11 cellular contexts compared by ENCODE assay signal in the genomic region with DNA sequence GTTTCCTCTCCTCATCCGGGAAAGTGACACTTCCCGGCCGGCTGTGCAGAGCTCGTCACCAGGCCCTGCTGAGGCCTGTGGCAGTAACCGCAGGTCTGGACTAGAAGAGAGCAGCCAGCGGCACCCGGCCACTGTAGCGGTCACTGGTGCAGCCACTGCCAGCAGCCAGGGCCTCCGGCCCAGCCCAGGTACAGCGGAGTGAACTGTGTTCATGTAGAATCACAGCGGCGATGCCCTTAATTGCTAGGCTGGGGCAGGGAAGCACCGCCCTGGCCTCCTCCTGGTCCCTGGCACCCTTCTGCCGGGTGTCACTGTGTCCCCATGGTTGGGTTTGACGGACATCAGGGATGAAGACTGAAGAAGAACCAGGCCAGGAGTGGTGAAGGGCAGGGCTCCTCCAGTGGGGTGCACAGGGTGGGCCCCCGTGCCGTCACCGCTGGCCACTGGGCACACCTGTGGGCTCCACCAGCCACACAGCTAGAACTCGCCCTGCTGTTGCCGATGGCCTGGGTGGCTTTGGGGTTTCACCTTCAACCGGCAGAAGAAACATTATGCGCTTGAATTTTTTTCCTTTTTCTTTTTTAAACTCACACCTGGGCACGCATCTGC.
DNase-seq lines count a peak whose midpoint lies in the region; ATAC-seq and TF ChIP-seq lines count a peak whose summit lies in the region.
"Had no signal": no experiment of that assay in that cellular context is flagged by ENCODE, and none has a peak within 500 bp of the region (broad histone marks: within the 10 kb centered on the region; RNA-seq: fewer than 3 reads in every experiment).

No MANE protein-coding gene starts in this region.

- no peak overlapping the region for H3K27ac Mint-ChIP-seq in progenitor cell of endocrine pancreas

- H4K20me1 ChIP-seq in BLaER1, result peaks cover 98% of the 10 kb centered on the region

- H3K9me3 Mint-ChIP-seq in progenitor cell of endocrine pancreas (ENCODE audit: low read depth), result no peaks in the 10 kb centered on the region

- H3K36me3 Mint-ChIP-seq in progenitor cell of endocrine pancreas (ENCODE audit: insufficient read depth), result peaks cover 10% of the 10 kb centered on the region

- H3K9me3 ChIP-seq in BLaER1, result no peaks in the 10 kb centered on the region
- no peaks in the 10 kb centered on the region for H3K9me3 ChIP-seq in HUES48 (ENCODE audit: control insufficient read depth, insufficient read depth, low read length)

- TF ChIP-seq CTCF in omental fat pad (IDR thresholded peaks at IDR 0.05) (no peak), progenitor cell of endocrine pancreas (IDR thresholded peaks at IDR 0.05; ENCODE audit: unreplicated experiment) (no peak), GM20000 (IDR thresholded peaks at IDR 0.05; ENCODE audit: extremely low read depth, missing control alignments) (no peak)

- DNase-seq in omental fat pad (ENCODE audit: low spot score) (no peak), HPDE6-E6E7 (ENCODE audit: extremely low spot score) (no peak), progenitor cell of endocrine pancreas (ENCODE audit: low spot score, unreplicated experiment) (no peak), GM20000 (ENCODE audit: low spot score) (no peak), retina (no peak)
- DNase-seq: activated CD8-positive, alpha-beta memory T cell treated with anti-CD3 and anti-CD28 coated beads, Interleukin-2, amount 50 U/mL, for 4 hours; Karpas-422; stimulated activated naive CD4-positive, alpha-beta T cell had no signal

- H3K4me3 ChIP-seq in BLaER1 (no peak overlapping the region), HUES48 (ENCODE audit: low read depth, low read length) (no peak overlapping the region)

- no peak overlapping the region for H3K4me3 Mint-ChIP-seq in progenitor cell of endocrine pancreas (ENCODE audit: low read depth)

- H3K27me3 ChIP-seq in BLaER1 (peaks cover 24% of the 10 kb centered on the region), HUES48 (ENCODE audit: control insufficient read depth, insufficient read depth, low read length) (no peaks in the 10 kb centered on the region)

- ATAC-seq in omental fat pad (ENCODE audit: low FRiP score), result peak; percentile 15

- H3K4me1 ChIP-seq in BLaER1, result peaks cover 23% of the 10 kb centered on the region
- peaks cover 19% of the 10 kb centered on the region for H3K4me1 ChIP-seq in HUES48 (ENCODE audit: control insufficient read depth, insufficient read depth, low read length)

- H3K36me3 ChIP-seq in BLaER1 (peaks cover 55% of the 10 kb centered on the region), HUES48 (ENCODE audit: control insufficient read depth, insufficient read depth, low read length) (0 out of 2 replicates have a peak, but pooled peaks cover 2% of the 10 kb centered on the region)

- no peak overlapping the region for H3K27ac ChIP-seq in BLaER1
- H3K27ac ChIP-seq in HUES48 (ENCODE audit: low read depth, low read length), result peak overlapping the region; percentile 16
- H3K27ac ChIP-seq in cingulate gyrus (ENCODE audit: low read depth, low read length), result peak overlapping the region; percentile 65

- no peaks in the 10 kb centered on the region for H3K4me1 Mint-ChIP-seq in progenitor cell of endocrine pancreas (ENCODE audit: low read depth)

- H3K4me2 ChIP-seq in BLaER1, result peak overlapping the region; percentile 83

- no peaks in the 10 kb centered on the region for H3K27me3 Mint-ChIP-seq in progenitor cell of endocrine pancreas

- H3K9ac ChIP-seq in BLaER1, result no peak overlapping the region
- no peak overlapping the region for H3K9ac ChIP-seq in HUES48 (ENCODE audit: low read depth, low read length)
